ENCODE assay signal across 12 cellular contexts in the genomic region with DNA sequence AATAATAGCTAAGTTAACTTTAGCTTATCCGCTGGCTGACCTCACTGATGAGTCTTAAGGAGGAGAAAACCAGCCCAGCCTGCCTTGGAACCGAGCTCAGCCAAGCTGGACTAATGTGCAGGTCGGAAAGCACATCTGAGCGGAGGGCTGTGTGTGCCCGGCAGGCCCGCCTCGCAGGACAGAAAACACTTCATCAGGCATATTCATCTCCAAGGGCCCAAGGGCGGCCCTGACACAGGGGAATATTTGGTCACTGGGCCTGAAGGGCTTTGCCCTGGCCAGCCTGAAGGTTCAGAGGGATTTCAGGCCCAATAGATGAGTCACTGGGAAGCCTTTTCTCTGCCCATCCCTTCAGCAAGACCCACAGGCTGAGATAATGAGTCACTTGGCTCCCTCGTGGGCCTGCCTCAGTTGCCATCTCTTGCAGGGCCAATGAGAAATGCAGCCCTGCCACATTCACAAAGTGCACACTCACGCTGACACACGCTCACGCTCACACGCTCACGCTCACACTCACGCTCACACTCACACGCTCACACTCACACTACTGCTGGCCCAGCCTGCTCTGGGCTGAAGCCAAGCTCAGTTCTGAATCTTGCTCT.
DNase-seq lines count a peak whose midpoint lies in the region; ATAC-seq, FAIRE-seq and TF ChIP-seq lines count a peak whose summit lies in the region.
"Had no signal": no experiment of that assay in that cellular context is flagged by ENCODE, and none has a peak within 500 bp of the region (broad histone marks: within the 10 kb centered on the region; RNA-seq: fewer than 3 reads in every experiment).

No MANE protein-coding gene starts in this region.

- H3K4me1 ChIP-seq in RWPE2 (ENCODE audit: insufficient read depth, poor library complexity, severe bottlenecking) (peaks cover 15% of the 10 kb centered on the region), skeletal muscle tissue (ENCODE audit: control insufficient read depth in 3 of 3, insufficient read depth in 3 of 3, low read length in 3 of 3) (peaks cover 23 to 35% (median 33%) of the 10 kb centered on the region in 3 donors)

- H3K9ac ChIP-seq in skeletal muscle tissue (ENCODE audit: low read depth in 1 of 3, low read length in 3 of 3): peak overlapping the region in 1 of 3 donors; percentile 15

- H3K9me3 ChIP-seq in RWPE2 (ENCODE audit: severe bottlenecking): no peaks in the 10 kb centered on the region
- no peaks in the 10 kb centered on the region for H3K9me3 ChIP-seq in skeletal muscle tissue (ENCODE audit: control insufficient read depth in 3 of 3, low read length in 3 of 3)

- H3K4me3 ChIP-seq in RWPE2 (ENCODE audit: severe bottlenecking): no peak overlapping the region
- H3K4me3 ChIP-seq in fibroblast of mammary gland (ENCODE audit: control insufficient read depth, low read depth, low read length): no peak overlapping the region
- no peak overlapping the region for H3K4me3 ChIP-seq in skeletal muscle tissue (ENCODE audit: low read length in 3 of 3)
- H3K4me3 ChIP-seq: hepatocyte had no signal

- no peaks in the 10 kb centered on the region for H3K27me3 ChIP-seq in RWPE2 (ENCODE audit: insufficient read depth, poor library complexity, severe bottlenecking)
- no peaks in the 10 kb centered on the region for H3K27me3 ChIP-seq in skeletal muscle tissue (ENCODE audit: control insufficient read depth in 3 of 3, insufficient read depth in 3 of 3, low read length in 3 of 3)
- H3K27me3 ChIP-seq: hepatocyte had no signal

- no peak for TF ChIP-seq POLR2A in GM12892 (IDR thresholded peaks at IDR 0.05; ENCODE audit: low read depth, low read length)

- H3K27ac ChIP-seq in RWPE2 (ENCODE audit: poor library complexity, severe bottlenecking) (no peak overlapping the region), skeletal muscle tissue (ENCODE audit: low read depth, low read length) (peak overlapping the region; percentile 47)
- H3K27ac ChIP-seq: hepatocyte had no signal

- peak; percentile 58; the same call in 2 of the 3 replicates for ATAC-seq in RWPE2 (ENCODE audit: low read depth)
- ATAC-seq in GM21390 (IDR thresholded peaks at IDR 0.05; ENCODE audit: unreplicated experiment): no peak

- DNase-seq in GM12892 (ENCODE audit: insufficient read length): no peak
- DNase-seq in RWPE2 (ENCODE audit: low spot score): no peak
- DNase-seq in fibroblast of mammary gland (ENCODE audit: low read depth): peak; percentile 89
- no peak for DNase-seq in DMS53 treated with DMSO at 0.1 percent for 48 hours (lab: John Stamatoyannopoulos, UW; ENCODE audit: unreplicated experiment)
- DNase-seq in SK-N-DZ (ENCODE audit: low spot score): no peak
- DNase-seq in COR-L47 (lab: John Stamatoyannopoulos, UW): no peak
- DNase-seq: DMS53; NCI-H1417 treated with DMSO at 0.1 percent for 48 hours; stimulated activated CD4-positive, alpha-beta T cell treated with anti-CD3 and anti-CD28 coated beads, Interleukin-12 subunit alpha, Interleukin-12 subunit beta, amount 100 ng/mL, for 4 hours had no signal

- peak; percentile 60 for FAIRE-seq in GM12892 (lab: Jason Lieb, UNC)

- no peaks in the 10 kb centered on the region for H3K36me3 ChIP-seq in RWPE2 (ENCODE audit: low read depth)
- no peaks in the 10 kb centered on the region for H3K36me3 ChIP-seq in skeletal muscle tissue (ENCODE audit: control insufficient read depth in 3 of 3, insufficient read depth in 3 of 3, low read length in 3 of 3)

- TF ChIP-seq CTCF in RWPE2 (IDR thresholded peaks at IDR 0.05; ENCODE audit: poor library complexity, severe bottlenecking) (no peak), fibroblast of mammary gland (conservative IDR thresholded peaks at IDR 0.05; ENCODE audit: control insufficient read depth, insufficient read depth, low read depth, low read length) (no peak)
